Comparison of ENCODE assay signal across 8 cellular contexts in genomic region chr1:202274611-202275010, GRCh38.
DNase-seq lines count a peak whose midpoint lies in the region; ATAC-seq and TF ChIP-seq lines count a peak whose summit lies in the region.

No MANE protein-coding gene starts in this region.

- ATAC-seq in GM18502 (IDR thresholded peaks at IDR 0.05; ENCODE audit: poor library complexity, unreplicated experiment) (no peak), HG03565 (IDR thresholded peaks at IDR 0.05; ENCODE audit: unreplicated experiment) (no peak)

- DNase-seq in EH (ENCODE audit: low read depth) (peak; percentile 60), fibroblast of villous mesenchyme (ENCODE audit: low read depth) (peak; percentile 31), NCI-H1930 (lab: John Stamatoyannopoulos, UW) (no peak)
- DNase-seq in activated CD4-positive, alpha-beta memory T cell treated with anti-CD3 and anti-CD28 coated beads for 36 hours = peak; percentile 68
- DNase-seq in stimulated activated CD4-positive, alpha-beta T cell treated with anti-CD3 and anti-CD28 coated beads, Interleukin-4, amount 100 ng/mL, for 4 hours = peak; percentile 4 to 23

- H3K4me3 Mint-ChIP-seq in activated CD4-positive, alpha-beta memory T cell treated with anti-CD3 and anti-CD28 coated beads for 36 hours = no peak overlapping the region

- no peaks in the 10 kb centered on the region for H3K36me3 Mint-ChIP-seq in activated CD4-positive, alpha-beta memory T cell treated with anti-CD3 and anti-CD28 coated beads for 36 hours

- H3K4me1 Mint-ChIP-seq in activated CD4-positive, alpha-beta memory T cell treated with anti-CD3 and anti-CD28 coated beads for 36 hours (ENCODE audit: low read depth) = no peaks in the 10 kb centered on the region

- peak; percentile 51; the same call in 1 of the 2 replicates for TF ChIP-seq CTCF in LNCAP (IDR thresholded peaks at IDR 0.05)
- peak; percentile 56 for TF ChIP-seq CTCF in fibroblast of villous mesenchyme (IDR thresholded peaks at IDR 0.05; ENCODE audit: insufficient read depth, low read depth, low read length)

- H3K27ac Mint-ChIP-seq in activated CD4-positive, alpha-beta memory T cell treated with anti-CD3 and anti-CD28 coated beads for 36 hours = no peak overlapping the region

- CTCF ChIA-PET in activated CD4-positive, alpha-beta memory T cell treated with anti-CD3 and anti-CD28 coated beads for 36 hours (lab: Charles Lee) = interaction anchor here (0.7 to 4.4 kb wide), 14 partner anchors 11 to 445 kb away, joined by 3 to 34 read pairs (median 4); partner anchors contain the start of gene LGR6

- POLR2A ChIA-PET in activated CD4-positive, alpha-beta memory T cell treated with anti-CD3 and anti-CD28 coated beads for 36 hours (lab: Charles Lee) = no interaction called here

- intact Hi-C loops in activated CD4-positive, alpha-beta memory T cell treated with anti-CD3 and anti-CD28 coated beads for 36 hours (cut with micrococcal nuclease) = loop anchor here (1.0 kb wide), 1 partner anchor 41 kb away; no protein-coding TSS in a partner anchor

- H3K4me3 ChIP-seq in fibroblast of villous mesenchyme (ENCODE audit: low read depth, low read length) = no peak overlapping the region

- H3K9me3 Mint-ChIP-seq in activated CD4-positive, alpha-beta memory T cell treated with anti-CD3 and anti-CD28 coated beads for 36 hours = no peaks in the 10 kb centered on the region

- H3K27me3 Mint-ChIP-seq in activated CD4-positive, alpha-beta memory T cell treated with anti-CD3 and anti-CD28 coated beads for 36 hours = peaks cover 3% of the 10 kb centered on the region

Comparison
In these comparisons a context has a peak if more than half of its experiments do, and no peak if none do; other contexts are left out.
1. DNase-seq: peak in EH (single experiment), activated CD4-positive, alpha-beta memory T cell treated with anti-CD3 and anti-CD28 coated beads for 36 hours (single experiment), fibroblast of villous mesenchyme (single experiment) and stimulated activated CD4-positive, alpha-beta T cell treated with anti-CD3 and anti-CD28 coated beads, Interleukin-4, amount 100 ng/mL, for 4 hours (2 of 2); none in NCI-H1930 (0 of 2).